Comparison of ENCODE assay signal across 1 cellular context in genomic region chr10:93600861-93601773, GRCh38.
TF ChIP-seq lines count a peak whose summit lies in the region.

Gene RBP4, minus strand, starts transcription at chr10:93601235. Its CDS starts 207 bp downstream, at chr10:93601028.

TF ChIP-seq in HepG2, 621 proteins besides CTCF, POLR2A, EP300 and RAD21 (continued from another document and continues in another):
- TF ChIP-seq CENPX (CRISPR knock-in tag; IDR thresholded peaks at IDR 0.05) (no peak), DPF2 (CRISPR knock-in tag; IDR thresholded peaks at IDR 0.05; ENCODE audit: borderline replicate concordance, low read depth) (peak; percentile 55; the same call in 1 of the 2 replicates), ZNF678 (CRISPR knock-in tag; IDR thresholded peaks at IDR 0.05) (0 out of 2 replicates have a peak, but pooled peaks have one; percentile 40), ZSCAN31 (CRISPR knock-in tag; IDR thresholded peaks at IDR 0.05; ENCODE audit: low read depth) (peak; percentile 75; the same call in 1 of the 2 replicates), PPARG (CRISPR knock-in tag; conservative IDR thresholded peaks at IDR 0.05) (peak; percentile 30; the same call in 1 of the 2 replicates), TP53 (CRISPR knock-in tag; conservative IDR thresholded peaks at IDR 0.05) (no peak; the same call in 1 of the 2 replicates), HMG20A (CRISPR knock-in tag; IDR thresholded peaks at IDR 0.05; ENCODE audit: borderline replicate concordance) (no peak), MAX (IDR thresholded peaks at IDR 0.05) (peak; percentile 71; the same call in 1 of the 2 replicates), ETV6 (CRISPR knock-in tag; conservative IDR thresholded peaks at IDR 0.05) (no peak; the same call in none of the 2 replicates), HIVEP1 (CRISPR knock-in tag; IDR thresholded peaks at IDR 0.05) (peak; percentile 71), AHR (CRISPR knock-in tag; IDR thresholded peaks at IDR 0.05) (peak; percentile 67; the same call in 1 of the 2 replicates), ZKSCAN1 (IDR thresholded peaks at IDR 0.05; ENCODE audit: low read length) (no peak), EHMT2 (IDR thresholded peaks at IDR 0.05; ENCODE audit: borderline replicate concordance, low read depth, low read length) (no peak), NR2F6 (IDR thresholded peaks at IDR 0.05) (no peak; the same call in 1 of the 2 replicates), NR2F6 (CRISPR knock-in tag; IDR thresholded peaks at IDR 0.05) (peak; percentile 84), XRCC5 (optimal IDR thresholded peaks at IDR 0.05; ENCODE audit: low read length) (peak; percentile 43), NFIC (IDR thresholded peaks at IDR 0.05; ENCODE audit: low read length) (0 out of 2 replicates have a peak, but pooled peaks have one; percentile 60), EEA1 (CRISPR knock-in tag; IDR thresholded peaks at IDR 0.05; ENCODE audit: borderline replicate concordance) (no peak; the same call in 1 of the 2 replicates), ONECUT2 (CRISPR knock-in tag; IDR thresholded peaks at IDR 0.05) (no peak; the same call in 1 of the 2 replicates), ZSCAN30 (CRISPR knock-in tag; IDR thresholded peaks at IDR 0.05) (peak; percentile 58; the same call in 1 of the 2 replicates), ZNF10 (CRISPR knock-in tag; IDR thresholded peaks at IDR 0.05; ENCODE audit: borderline replicate concordance, low read depth) (no peak), ATF5 (CRISPR knock-in tag; IDR thresholded peaks at IDR 0.05; ENCODE audit: low read depth) (no peak), ZNF780A (CRISPR knock-in tag; IDR thresholded peaks at IDR 0.05) (no peak), THAP11 (CRISPR knock-in tag; IDR thresholded peaks at IDR 0.05) (peak; percentile 61), JDP2 (CRISPR knock-in tag; IDR thresholded peaks at IDR 0.05; ENCODE audit: borderline replicate concordance) (no peak), ZBTB8A (CRISPR knock-in tag; IDR thresholded peaks at IDR 0.05; ENCODE audit: borderline replicate concordance, low read depth) (no peak), CHD2 (IDR thresholded peaks at IDR 0.05; ENCODE audit: low read depth, low read length) (0 out of 2 replicates have a peak, but pooled peaks have one; percentile 15), CREB1 (IDR thresholded peaks at IDR 0.05) (no peak), CREB1 (CRISPR knock-in tag; IDR thresholded peaks at IDR 0.05) (no peak), ASH2L (IDR thresholded peaks at IDR 0.05; ENCODE audit: insufficient read length, low read depth, low read length) (peak; percentile 84), MED1 (CRISPR knock-in tag; IDR thresholded peaks at IDR 0.05) (peak; percentile 87), CREM (IDR thresholded peaks at IDR 0.05) (peak; percentile 5; the same call in 1 of the 2 replicates), CREM (CRISPR knock-in tag; IDR thresholded peaks at IDR 0.05) (no peak), SIX1 (CRISPR knock-in tag; IDR thresholded peaks at IDR 0.05; ENCODE audit: borderline replicate concordance) (peak; percentile 49; the same call in 1 of the 2 replicates), E2F2 (CRISPR knock-in tag; IDR thresholded peaks at IDR 0.05; ENCODE audit: borderline replicate concordance) (no peak), SETDB1 (CRISPR knock-in tag; IDR thresholded peaks at IDR 0.05; ENCODE audit: borderline replicate concordance) (no peak), ZNF318 (CRISPR knock-in tag; IDR thresholded peaks at IDR 0.05) (no peak), ZIK1 (CRISPR knock-in tag; IDR thresholded peaks at IDR 0.05; ENCODE audit: borderline replicate concordance, low read depth) (peak; percentile 88; the same call in 1 of the 2 replicates)
- TF ChIP-seq, protein P1, sequence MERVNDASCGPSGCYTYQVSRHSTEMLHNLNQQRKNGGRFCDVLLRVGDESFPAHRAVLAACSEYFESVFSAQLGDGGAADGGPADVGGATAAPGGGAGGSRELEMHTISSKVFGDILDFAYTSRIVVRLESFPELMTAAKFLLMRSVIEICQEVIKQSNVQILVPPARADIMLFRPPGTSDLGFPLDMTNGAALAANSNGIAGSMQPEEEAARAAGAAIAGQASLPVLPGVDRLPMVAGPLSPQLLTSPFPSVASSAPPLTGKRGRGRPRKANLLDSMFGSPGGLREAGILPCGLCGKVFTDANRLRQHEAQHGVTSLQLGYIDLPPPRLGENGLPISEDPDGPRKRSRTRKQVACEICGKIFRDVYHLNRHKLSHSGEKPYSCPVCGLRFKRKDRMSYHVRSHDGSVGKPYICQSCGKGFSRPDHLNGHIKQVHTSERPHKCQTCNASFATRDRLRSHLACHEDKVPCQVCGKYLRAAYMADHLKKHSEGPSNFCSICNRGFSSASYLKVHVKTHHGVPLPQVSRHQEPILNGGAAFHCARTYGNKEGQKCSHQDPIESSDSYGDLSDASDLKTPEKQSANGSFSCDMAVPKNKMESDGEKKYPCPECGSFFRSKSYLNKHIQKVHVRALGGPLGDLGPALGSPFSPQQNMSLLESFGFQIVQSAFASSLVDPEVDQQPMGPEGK (CRISPR knock-in tag; IDR thresholded peaks at IDR 0.05): peak; percentile 92
- TF ChIP-seq, protein P2, sequence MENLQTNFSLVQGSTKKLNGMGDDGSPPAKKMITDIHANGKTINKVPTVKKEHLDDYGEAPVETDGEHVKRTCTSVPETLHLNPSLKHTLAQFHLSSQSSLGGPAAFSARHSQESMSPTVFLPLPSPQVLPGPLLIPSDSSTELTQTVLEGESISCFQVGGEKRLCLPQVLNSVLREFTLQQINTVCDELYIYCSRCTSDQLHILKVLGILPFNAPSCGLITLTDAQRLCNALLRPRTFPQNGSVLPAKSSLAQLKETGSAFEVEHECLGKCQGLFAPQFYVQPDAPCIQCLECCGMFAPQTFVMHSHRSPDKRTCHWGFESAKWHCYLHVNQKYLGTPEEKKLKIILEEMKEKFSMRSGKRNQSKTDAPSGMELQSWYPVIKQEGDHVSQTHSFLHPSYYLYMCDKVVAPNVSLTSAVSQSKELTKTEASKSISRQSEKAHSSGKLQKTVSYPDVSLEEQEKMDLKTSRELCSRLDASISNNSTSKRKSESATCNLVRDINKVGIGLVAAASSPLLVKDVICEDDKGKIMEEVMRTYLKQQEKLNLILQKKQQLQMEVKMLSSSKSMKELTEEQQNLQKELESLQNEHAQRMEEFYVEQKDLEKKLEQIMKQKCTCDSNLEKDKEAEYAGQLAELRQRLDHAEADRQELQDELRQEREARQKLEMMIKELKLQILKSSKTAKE (CRISPR knock-in tag; IDR thresholded peaks at IDR 0.05; ENCODE audit: borderline replicate concordance): peak; percentile 87
- TF ChIP-seq, protein P3, sequence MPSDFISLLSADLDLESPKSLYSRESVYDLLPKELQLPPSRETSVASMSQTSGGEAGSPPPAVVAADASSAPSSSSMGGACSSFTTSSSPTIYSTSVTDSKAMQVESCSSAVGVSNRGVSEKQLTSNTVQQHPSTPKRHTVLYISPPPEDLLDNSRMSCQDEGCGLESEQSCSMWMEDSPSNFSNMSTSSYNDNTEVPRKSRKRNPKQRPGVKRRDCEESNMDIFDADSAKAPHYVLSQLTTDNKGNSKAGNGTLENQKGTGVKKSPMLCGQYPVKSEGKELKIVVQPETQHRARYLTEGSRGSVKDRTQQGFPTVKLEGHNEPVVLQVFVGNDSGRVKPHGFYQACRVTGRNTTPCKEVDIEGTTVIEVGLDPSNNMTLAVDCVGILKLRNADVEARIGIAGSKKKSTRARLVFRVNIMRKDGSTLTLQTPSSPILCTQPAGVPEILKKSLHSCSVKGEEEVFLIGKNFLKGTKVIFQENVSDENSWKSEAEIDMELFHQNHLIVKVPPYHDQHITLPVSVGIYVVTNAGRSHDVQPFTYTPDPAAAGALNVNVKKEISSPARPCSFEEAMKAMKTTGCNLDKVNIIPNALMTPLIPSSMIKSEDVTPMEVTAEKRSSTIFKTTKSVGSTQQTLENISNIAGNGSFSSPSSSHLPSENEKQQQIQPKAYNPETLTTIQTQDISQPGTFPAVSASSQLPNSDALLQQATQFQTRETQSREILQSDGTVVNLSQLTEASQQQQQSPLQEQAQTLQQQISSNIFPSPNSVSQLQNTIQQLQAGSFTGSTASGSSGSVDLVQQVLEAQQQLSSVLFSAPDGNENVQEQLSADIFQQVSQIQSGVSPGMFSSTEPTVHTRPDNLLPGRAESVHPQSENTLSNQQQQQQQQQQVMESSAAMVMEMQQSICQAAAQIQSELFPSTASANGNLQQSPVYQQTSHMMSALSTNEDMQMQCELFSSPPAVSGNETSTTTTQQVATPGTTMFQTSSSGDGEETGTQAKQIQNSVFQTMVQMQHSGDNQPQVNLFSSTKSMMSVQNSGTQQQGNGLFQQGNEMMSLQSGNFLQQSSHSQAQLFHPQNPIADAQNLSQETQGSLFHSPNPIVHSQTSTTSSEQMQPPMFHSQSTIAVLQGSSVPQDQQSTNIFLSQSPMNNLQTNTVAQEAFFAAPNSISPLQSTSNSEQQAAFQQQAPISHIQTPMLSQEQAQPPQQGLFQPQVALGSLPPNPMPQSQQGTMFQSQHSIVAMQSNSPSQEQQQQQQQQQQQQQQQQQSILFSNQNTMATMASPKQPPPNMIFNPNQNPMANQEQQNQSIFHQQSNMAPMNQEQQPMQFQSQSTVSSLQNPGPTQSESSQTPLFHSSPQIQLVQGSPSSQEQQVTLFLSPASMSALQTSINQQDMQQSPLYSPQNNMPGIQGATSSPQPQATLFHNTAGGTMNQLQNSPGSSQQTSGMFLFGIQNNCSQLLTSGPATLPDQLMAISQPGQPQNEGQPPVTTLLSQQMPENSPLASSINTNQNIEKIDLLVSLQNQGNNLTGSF (CRISPR knock-in tag; IDR thresholded peaks at IDR 0.05): no peak
- TF ChIP-seq, protein P4, sequence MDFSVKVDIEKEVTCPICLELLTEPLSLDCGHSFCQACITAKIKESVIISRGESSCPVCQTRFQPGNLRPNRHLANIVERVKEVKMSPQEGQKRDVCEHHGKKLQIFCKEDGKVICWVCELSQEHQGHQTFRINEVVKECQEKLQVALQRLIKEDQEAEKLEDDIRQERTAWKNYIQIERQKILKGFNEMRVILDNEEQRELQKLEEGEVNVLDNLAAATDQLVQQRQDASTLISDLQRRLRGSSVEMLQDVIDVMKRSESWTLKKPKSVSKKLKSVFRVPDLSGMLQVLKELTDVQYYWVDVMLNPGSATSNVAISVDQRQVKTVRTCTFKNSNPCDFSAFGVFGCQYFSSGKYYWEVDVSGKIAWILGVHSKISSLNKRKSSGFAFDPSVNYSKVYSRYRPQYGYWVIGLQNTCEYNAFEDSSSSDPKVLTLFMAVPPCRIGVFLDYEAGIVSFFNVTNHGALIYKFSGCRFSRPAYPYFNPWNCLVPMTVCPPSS (IDR thresholded peaks at IDR 0.05): no peak
